Comparison of ENCODE assay signal across 11 cellular contexts in genomic region chr12:52042706-52043385, GRCh38. TPM values are rescaled to one million over a fixed set of nuclear protein-coding genes. Genes with fewer than 3 reads are reported as not detected.
DNase-seq lines count a peak whose midpoint lies in the region; ATAC-seq and TF ChIP-seq lines count a peak whose summit lies in the region.
"Had no signal": no experiment of that assay in that cellular context is flagged by ENCODE, and none has a peak within 500 bp of the region (broad histone marks: within the 10 kb centered on the region; RNA-seq: fewer than 3 reads in every experiment).

No MANE protein-coding gene starts in this region.

- H3K27ac Mint-ChIP-seq in stimulated activated naive CD8-positive, alpha-beta T cell treated with anti-CD3 and anti-CD28 coated beads, Interleukin-15, Interleukin-2, amounts not matched to agents 100 ng/mL and 50 ng/mL, for 24 hours, result no peak overlapping the region
- no peak overlapping the region for H3K27ac Mint-ChIP-seq in activated naive CD8-positive, alpha-beta T cell treated with anti-CD3 and anti-CD28 coated beads, Interleukin-2, amount 10 ng/mL, durations not matched to agents 7 days and 5 days
- H3K27ac Mint-ChIP-seq in nephron progenitor cell, result peak overlapping the region; percentile 29

- TF ChIP-seq CTCF in nephron progenitor cell (IDR thresholded peaks at IDR 0.05), result no peak
- no peak for TF ChIP-seq CTCF in suprapubic skin (IDR thresholded peaks at IDR 0.05)

- TF ChIP-seq POLR2A in suprapubic skin (IDR thresholded peaks at IDR 0.05), result no peak

- peak overlapping the region; percentile 76 for H3K4me3 Mint-ChIP-seq in stimulated activated naive CD8-positive, alpha-beta T cell treated with anti-CD3 and anti-CD28 coated beads, Interleukin-15, Interleukin-2, amounts not matched to agents 100 ng/mL and 50 ng/mL, for 24 hours
- peak overlapping the region; percentile 71 for H3K4me3 Mint-ChIP-seq in activated naive CD8-positive, alpha-beta T cell treated with anti-CD3 and anti-CD28 coated beads, Interleukin-2, amount 10 ng/mL, durations not matched to agents 7 days and 5 days
- no peak overlapping the region for H3K4me3 Mint-ChIP-seq in nephron progenitor cell

- no peaks in the 10 kb centered on the region for H3K9me3 Mint-ChIP-seq in stimulated activated naive CD8-positive, alpha-beta T cell treated with anti-CD3 and anti-CD28 coated beads, Interleukin-15, Interleukin-2, amounts not matched to agents 100 ng/mL and 50 ng/mL, for 24 hours
- H3K9me3 Mint-ChIP-seq in activated naive CD8-positive, alpha-beta T cell treated with anti-CD3 and anti-CD28 coated beads, Interleukin-2, amount 10 ng/mL, durations not matched to agents 7 days and 5 days, result no peaks in the 10 kb centered on the region
- H3K9me3 Mint-ChIP-seq in nephron progenitor cell, result no peaks in the 10 kb centered on the region

- no peak overlapping the region for H3K4me3 ChIP-seq in HAP-1
- H3K4me3 ChIP-seq in suprapubic skin, result no peak overlapping the region

- peaks cover 68% of the 10 kb centered on the region for H3K4me1 Mint-ChIP-seq in stimulated activated naive CD8-positive, alpha-beta T cell treated with anti-CD3 and anti-CD28 coated beads, Interleukin-15, Interleukin-2, amounts not matched to agents 100 ng/mL and 50 ng/mL, for 24 hours (ENCODE audit: low read depth)
- peaks cover 33% of the 10 kb centered on the region for H3K4me1 Mint-ChIP-seq in activated naive CD8-positive, alpha-beta T cell treated with anti-CD3 and anti-CD28 coated beads, Interleukin-2, amount 10 ng/mL, durations not matched to agents 7 days and 5 days
- H3K4me1 Mint-ChIP-seq in nephron progenitor cell, result peaks cover 19% of the 10 kb centered on the region

- no peak for ATAC-seq in stimulated activated naive CD8-positive, alpha-beta T cell treated with anti-CD3 and anti-CD28 coated beads, Interleukin-15, Interleukin-2, amounts not matched to agents 100 U/mL and 50 U/mL, for 24 hours
- ATAC-seq in activated naive CD8-positive, alpha-beta T cell treated with anti-CD3 and anti-CD28 coated beads, Interleukin-2, amount 10 ng/mL, durations not matched to agents 7 days and 5 days (ENCODE audit: low read depth), result no peak
- ATAC-seq in HG03039 (IDR thresholded peaks at IDR 0.05; ENCODE audit: unreplicated experiment), result no peak

- peaks cover 25% of the 10 kb centered on the region for H3K36me3 Mint-ChIP-seq in stimulated activated naive CD8-positive, alpha-beta T cell treated with anti-CD3 and anti-CD28 coated beads, Interleukin-15, Interleukin-2, amounts not matched to agents 100 ng/mL and 50 ng/mL, for 24 hours (ENCODE audit: low read depth)
- H3K36me3 Mint-ChIP-seq in activated naive CD8-positive, alpha-beta T cell treated with anti-CD3 and anti-CD28 coated beads, Interleukin-2, amount 10 ng/mL, durations not matched to agents 7 days and 5 days, result no peaks in the 10 kb centered on the region
- H3K36me3 Mint-ChIP-seq in nephron progenitor cell (ENCODE audit: low read depth), result no peaks in the 10 kb centered on the region

- H3K27me3 ChIP-seq in HAP-1 (ENCODE audit: low read depth) (no peaks in the 10 kb centered on the region), suprapubic skin (no peaks in the 10 kb centered on the region)

- no peak overlapping the region for H3K27ac ChIP-seq in suprapubic skin

- no peaks in the 10 kb centered on the region for H3K27me3 Mint-ChIP-seq in stimulated activated naive CD8-positive, alpha-beta T cell treated with anti-CD3 and anti-CD28 coated beads, Interleukin-15, Interleukin-2, amounts not matched to agents 100 ng/mL and 50 ng/mL, for 24 hours
- H3K27me3 Mint-ChIP-seq in activated naive CD8-positive, alpha-beta T cell treated with anti-CD3 and anti-CD28 coated beads, Interleukin-2, amount 10 ng/mL, durations not matched to agents 7 days and 5 days, result peaks cover 3% of the 10 kb centered on the region
- peaks cover 9% of the 10 kb centered on the region for H3K27me3 Mint-ChIP-seq in nephron progenitor cell (ENCODE audit: low read depth, poor library complexity)

- in situ Hi-C loops in HAP-1 (cut with MboI; ENCODE audit: low sequenced_read_pairs), result no loop called here

- no peak for TF ChIP-seq EP300 in suprapubic skin (IDR thresholded peaks at IDR 0.05)

- POLR2A ChIA-PET in activated naive CD8-positive, alpha-beta T cell treated with anti-CD3 and anti-CD28 coated beads, Interleukin-2, amount 10 ng/mL, durations not matched to agents 7 days and 5 days (lab: Charles Lee), result interaction anchor here (1.8 to 2.6 kb wide), 2 partner anchors 10 to 17 kb away, joined by 5 to 10 read pairs; no protein-coding TSS in a partner anchor

- 89% methylated on average over 8 of the region's 8 CpGs for WGBS in suprapubic skin

- H3K36me3 ChIP-seq in HAP-1 (replicated peaks) (peaks cover 4% of the 10 kb centered on the region), suprapubic skin (no peaks in the 10 kb centered on the region)

- H3K4me1 ChIP-seq in HAP-1 (no peaks in the 10 kb centered on the region), suprapubic skin (peaks cover 63% of the 10 kb centered on the region)

- no peak for DNase-seq in stimulated activated naive CD8-positive, alpha-beta T cell treated with anti-CD3 and anti-CD28 coated beads, Interleukin-15, Interleukin-2, amounts not matched to agents 100 U/mL and 50 U/mL, for 24 hours
- no peak for DNase-seq in activated naive CD8-positive, alpha-beta T cell treated with anti-CD3 and anti-CD28 coated beads, Interleukin-2, amount 10 ng/mL, durations not matched to agents 7 days and 5 days
- no peak for DNase-seq in nephron progenitor cell
- no peak for DNase-seq in foreskin melanocyte
- no peak for DNase-seq in HAP-1 (ENCODE audit: low spot score in 2 of 2)
- DNase-seq in suprapubic skin (ENCODE audit: low spot score in 2 of 2), result no peak
- DNase-seq: AML-193; NCI-H1694 treated with DMSO at 0.1 percent for 48 hours; stimulated activated CD4-positive, alpha-beta T cell treated with anti-CD3 and anti-CD28 coated beads, Interleukin-4, amount 100 ng/mL, for 4 hours had no signal

- H3K9me3 ChIP-seq in HAP-1 (no peaks in the 10 kb centered on the region), suprapubic skin (no peaks in the 10 kb centered on the region)

RNA-seq across cellular contexts. Expression of gene NR4A1, which starts 8.4 kb away (rescaled TPM):
- 1 to 10 TPM; 8.6 to 8.8 TPM for total RNA-seq in activated naive CD8-positive, alpha-beta T cell treated with anti-CD3 and anti-CD28 coated beads, Interleukin-2, amount 10 ng/mL, durations not matched to agents 7 days and 5 days
- 100 to 1,000 TPM; 141 to 775 (median 422) TPM for total RNA-seq in suprapubic skin

RNA-seq across cellular contexts. Expression of gene ATG101, which starts 26.9 kb away (rescaled TPM):
- 10 to 100 TPM; 25.2 to 28.8 TPM for total RNA-seq in activated naive CD8-positive, alpha-beta T cell treated with anti-CD3 and anti-CD28 coated beads, Interleukin-2, amount 10 ng/mL, durations not matched to agents 7 days and 5 days
- total RNA-seq in suprapubic skin, result 10 to 100 TPM; 39.5 to 76.1 (median 56.5) TPM

RNA-seq across cellular contexts. Expression of gene TAMALIN, which starts 36.1 kb away (rescaled TPM):
- 10 to 100 TPM; 17.1 to 19.9 TPM for total RNA-seq in activated naive CD8-positive, alpha-beta T cell treated with anti-CD3 and anti-CD28 coated beads, Interleukin-2, amount 10 ng/mL, durations not matched to agents 7 days and 5 days
- total RNA-seq in suprapubic skin, result 10 to 100 TPM; 11.5 to 14.5 (median 12.5) TPM

RNA-seq across cellular contexts. Expression of gene SMIM41, which starts 36.7 kb away (rescaled TPM):
- not detected for total RNA-seq in activated naive CD8-positive, alpha-beta T cell treated with anti-CD3 and anti-CD28 coated beads, Interleukin-2, amount 10 ng/mL, durations not matched to agents 7 days and 5 days
- total RNA-seq in suprapubic skin, result under 1 TPM in 2 of 4 donors, not detected in 2; 0.51 to 0.57 TPM

Comparison
In these comparisons a context has a peak if more than half of its experiments do, and no peak if none do; other contexts are left out.
1. RNA of gene NR4A1, which starts 8.4 kb away (total RNA-seq): 141 to 775 TPM in suprapubic skin; 8.6 to 8.8 TPM in activated naive CD8-positive, alpha-beta T cell treated with anti-CD3 and anti-CD28 coated beads, Interleukin-2, amount 10 ng/mL, durations not matched to agents 7 days and 5 days; every median in the first group is over 10 times any median in the second.